ENCODE assay signal across 14 cellular contexts in genomic region chr10:9596368-9596920, GRCh38.
DNase-seq lines count a peak whose midpoint lies in the region; ATAC-seq and TF ChIP-seq lines count a peak whose summit lies in the region.
"Had no signal": no experiment of that assay in that cellular context is flagged by ENCODE, and none has a peak within 500 bp of the region (broad histone marks: within the 10 kb centered on the region; RNA-seq: fewer than 3 reads in every experiment).

No MANE protein-coding gene starts in this region.

- ATAC-seq in effector memory CD8-positive, alpha-beta T cell (replicated peaks): no peak
- ATAC-seq: stimulated activated naive CD8-positive, alpha-beta T cell treated with anti-CD3 and anti-CD28 coated beads, Interleukin-15, Interleukin-2, amounts not matched to agents 100 U/mL and 50 U/mL, for 24 hours had no signal

- no peak overlapping the region for H3K27ac Mint-ChIP-seq in effector memory CD8-positive, alpha-beta T cell
- H3K27ac Mint-ChIP-seq: activated CD4-positive, alpha-beta memory T cell treated with anti-CD3 and anti-CD28 coated beads for 36 hours; activated T-helper 2 cell treated with anti-CD3 and anti-CD28 coated beads, Interferon-gamma antibody, Interleukin-2, Interleukin-4, amounts not matched to agents 10 μg/mL and 5 μg/mL and 100 μg/mL, durations not matched to agents 14 hours and 24 hours and 36 hours had no signal

- peaks cover 0 to 10% of the 10 kb centered on the region in 2 donors for H3K9me3 Mint-ChIP-seq in effector memory CD8-positive, alpha-beta T cell
- H3K9me3 Mint-ChIP-seq: activated CD4-positive, alpha-beta memory T cell treated with anti-CD3 and anti-CD28 coated beads for 36 hours; activated T-helper 2 cell treated with anti-CD3 and anti-CD28 coated beads, Interferon-gamma antibody, Interleukin-2, Interleukin-4, amounts not matched to agents 10 μg/mL and 5 μg/mL and 100 μg/mL, durations not matched to agents 14 hours and 24 hours and 36 hours had no signal

- H3K4me3 ChIP-seq in AG10803 (ENCODE audit: low read length): no peak overlapping the region
- H3K4me3 ChIP-seq: spleen had no signal

- H3K27me3 Mint-ChIP-seq in effector memory CD8-positive, alpha-beta T cell: no peaks in the 10 kb centered on the region

- no peaks in the 10 kb centered on the region for H3K36me3 Mint-ChIP-seq in effector memory CD8-positive, alpha-beta T cell (ENCODE audit: insufficient read depth)
- H3K36me3 Mint-ChIP-seq: activated CD4-positive, alpha-beta memory T cell treated with anti-CD3 and anti-CD28 coated beads for 36 hours had no signal

- peak; percentile 3 for DNase-seq in AG10803 (ENCODE audit: low read depth)
- DNase-seq in HT1080 (ENCODE audit: low read depth): peak; percentile 93
- peak; percentile 59 for DNase-seq in astrocyte of the hippocampus (ENCODE audit: low read depth, low spot score)
- peak; percentile 57 for DNase-seq in kidney glomerular epithelial cell (lab: John Stamatoyannopoulos, UW)
- DNase-seq in NCI-H2171 treated with DMSO at 0.1 percent for 48 hours (lab: John Stamatoyannopoulos, UW): no peak
- no peak for DNase-seq in iPS-NIHi11 (ENCODE audit: low spot score)
- DNase-seq in effector memory CD8-positive, alpha-beta T cell: no peak
- no peak for DNase-seq in activated naive CD4-positive, alpha-beta T cell treated with anti-CD3 and anti-CD28 coated beads, Interleukin-2, amount 50 U/mL, for 16 hours
- DNase-seq: activated CD4-positive, alpha-beta memory T cell treated with anti-CD3 and anti-CD28 coated beads for 36 hours; DMS153; NK-92 treated with Interleukin-12 subunit alpha and Interleukin-12 subunit beta, amount 100 ng/mL, for 24 hours; spleen; stimulated activated naive CD8-positive, alpha-beta T cell treated with anti-CD3 and anti-CD28 coated beads, Interleukin-15, Interleukin-2, amounts not matched to agents 100 U/mL and 50 U/mL, for 24 hours had no signal

- H3K4me1 Mint-ChIP-seq in effector memory CD8-positive, alpha-beta T cell (ENCODE audit: low read depth in 2 of 2): no peaks in the 10 kb centered on the region

- H3K4me3 Mint-ChIP-seq in effector memory CD8-positive, alpha-beta T cell: no peak overlapping the region
- H3K4me3 Mint-ChIP-seq: activated CD4-positive, alpha-beta memory T cell treated with anti-CD3 and anti-CD28 coated beads for 36 hours had no signal

- no peak for TF ChIP-seq CTCF in AG10803 (conservative IDR thresholded peaks at IDR 0.05; ENCODE audit: low read length)

Comparison
In these comparisons a context has a peak if more than half of its experiments do, and no peak if none do; other contexts are left out.
1. DNase-seq: peak in AG10803 (single experiment), HT1080 (single experiment), astrocyte of the hippocampus (single experiment) and kidney glomerular epithelial cell (single experiment); none in NCI-H2171 treated with DMSO at 0.1 percent for 48 hours (single experiment), iPS-NIHi11 (single experiment), effector memory CD8-positive, alpha-beta T cell (0 of 3) and activated naive CD4-positive, alpha-beta T cell treated with anti-CD3 and anti-CD28 coated beads, Interleukin-2, amount 50 U/mL, for 16 hours (single experiment).